ENCODE assay signal across 22 cellular contexts in genomic region chr14:104699426-104699748, GRCh38. TPM values are rescaled to one million over a fixed set of nuclear protein-coding genes. Genes with fewer than 3 reads are reported as not detected.
DNase-seq lines count a peak whose midpoint lies in the region; FAIRE-seq and TF ChIP-seq lines count a peak whose summit lies in the region.
"Had no signal": no experiment of that assay in that cellular context is flagged by ENCODE, and none has a peak within 500 bp of the region (broad histone marks: within the 10 kb centered on the region; RNA-seq: fewer than 3 reads in every experiment).

No MANE protein-coding gene starts in this region.

- no peak overlapping the region for H4K8ac ChIP-seq in neuronal stem cell (ENCODE audit: low read depth, low read length)

- no peaks in the 10 kb centered on the region for H3K27me3 Mint-ChIP-seq in activated CD4-positive, alpha-beta memory T cell treated with anti-CD3 and anti-CD28 coated beads for 36 hours
- H3K27me3 Mint-ChIP-seq: activated B cell treated with CpG ODN at 0.5 μM for 24 hours; activated CD4-positive, alpha-beta memory T cell treated with anti-CD3 and anti-CD28 coated beads, Interleukin-2, amount 10 ng/mL, durations not matched to agents 7 days and 5 days; progenitor cell of endocrine pancreas had no signal

- H3K4me1 ChIP-seq in NT2/D1 (ENCODE audit: insufficient read depth, insufficient read length) (peaks cover 30% of the 10 kb centered on the region), ascending aorta (peaks cover 25 to 55% of the 10 kb centered on the region in 2 donors), neuronal stem cell (ENCODE audit: control insufficient read depth in 2 of 2, insufficient read depth in 1 of 2, low read depth in 1 of 2, low read length in 2 of 2) (peaks cover 10 to 21% of the 10 kb centered on the region in 2 donors), tibial artery (peaks cover 13 to 82% (median 72%) of the 10 kb centered on the region in 4 donors), small intestine (ENCODE audit: control insufficient read depth in 2 of 2, insufficient read depth in 1 of 2, low read depth in 1 of 2, low read length in 1 of 2) (peaks cover 0 to 4% of the 10 kb centered on the region in 2 donors)

- no peak overlapping the region for H3K4me2 ChIP-seq in neuronal stem cell (ENCODE audit: insufficient read depth, low read length, poor library complexity, severe bottlenecking)
- H3K4me2 ChIP-seq: neural progenitor cell, smooth muscle cell had no signal

- H2BK12ac ChIP-seq in neuronal stem cell (ENCODE audit: low read length) = no peak overlapping the region

- peak overlapping the region; percentile 23 for H3K14ac ChIP-seq in neuronal stem cell (ENCODE audit: low read length)

- H3K9me3 ChIP-seq in NT2/D1 (ENCODE audit: insufficient read depth, low read length) (peaks cover 7% of the 10 kb centered on the region; the same call in 1 of the 2 replicates), ascending aorta (no peaks in the 10 kb centered on the region), neuronal stem cell (replicated peaks in 1 of 2; ENCODE audit: control insufficient read depth in 2 of 2, insufficient read depth in 1 of 2, low read depth in 1 of 2, low read length in 2 of 2) (peaks cover 6 to 9% of the 10 kb centered on the region in 2 donors), tibial artery (no peaks in the 10 kb centered on the region), small intestine (ENCODE audit: control insufficient read depth, low read depth) (no peaks in the 10 kb centered on the region)
- H3K9me3 ChIP-seq: MG63 had no signal

- H2BK15ac ChIP-seq in neuronal stem cell (ENCODE audit: low read length) = no peak overlapping the region

- no peak overlapping the region for H3K27ac Mint-ChIP-seq in activated CD4-positive, alpha-beta memory T cell treated with anti-CD3 and anti-CD28 coated beads for 36 hours
- H3K27ac Mint-ChIP-seq: activated B cell treated with CpG ODN at 0.5 μM for 24 hours; activated CD4-positive, alpha-beta memory T cell treated with anti-CD3 and anti-CD28 coated beads, Interleukin-2, amount 10 ng/mL, durations not matched to agents 7 days and 5 days; neural progenitor cell; progenitor cell of endocrine pancreas had no signal

- H3K4me3 Mint-ChIP-seq in activated CD4-positive, alpha-beta memory T cell treated with anti-CD3 and anti-CD28 coated beads for 36 hours = no peak overlapping the region
- H3K4me3 Mint-ChIP-seq: activated B cell treated with CpG ODN at 0.5 μM for 24 hours; activated CD4-positive, alpha-beta memory T cell treated with anti-CD3 and anti-CD28 coated beads, Interleukin-2, amount 10 ng/mL, durations not matched to agents 7 days and 5 days; neural progenitor cell had no signal

- H3K36me3 ChIP-seq in NT2/D1 (ENCODE audit: insufficient read depth, insufficient read length, low read length) (peaks cover 61% of the 10 kb centered on the region), ascending aorta (peaks cover 31 to 45% of the 10 kb centered on the region in 2 donors), neuronal stem cell (replicated peaks in 1 of 2; ENCODE audit: control insufficient read depth in 2 of 2, insufficient read depth in 2 of 2, low read length in 2 of 2) (peaks cover 21 to 34% of the 10 kb centered on the region in 2 donors), tibial artery (peaks cover 22 to 45% (median 42%) of the 10 kb centered on the region in 3 donors), small intestine (ENCODE audit: control insufficient read depth in 2 of 2, insufficient read depth in 2 of 2, low read length in 2 of 2) (peaks cover 0 to 10% of the 10 kb centered on the region in 2 donors)
- H3K36me3 ChIP-seq: neural progenitor cell had no signal

- WGBS in neuronal stem cell (ENCODE audit: extremely low coverage in 2 of 2, insufficient read length in 2 of 2, insufficient replicate concordance in 1 of 2), 2 donors = no CpG with 5 or more reads among the region's 12 CpGs
- 80 to 91% (median 88%) methylated on average over 12 of the region's 12 CpGs for WGBS in small intestine, 3 donors

- no peak for DNase-seq in NT2/D1 (ENCODE audit: low read depth, low spot score)
- no peak for DNase-seq in ascending aorta (ENCODE audit: low spot score in 2 of 2)
- no peak for DNase-seq in neuronal stem cell (ENCODE audit: low spot score)
- DNase-seq in tibial artery = no peak
- no peak for DNase-seq in small intestine
- DNase-seq in NCI-H1436 treated with DMSO at 0.1 percent for 48 hours (lab: John Stamatoyannopoulos, UW) = no peak
- DNase-seq in activated CD4-positive, alpha-beta memory T cell treated with anti-CD3 and anti-CD28 coated beads for 36 hours = no peak
- DNase-seq: activated B cell treated with CpG ODN at 0.5 μM for 24 hours; activated CD4-positive, alpha-beta memory T cell treated with anti-CD3 and anti-CD28 coated beads, Interleukin-2, amount 10 ng/mL, durations not matched to agents 7 days and 5 days; activated effector memory CD4-positive, alpha-beta T cell treated with Interleukin-2 at 50 U/mL for 16 hours; dermis blood vessel endothelial cell; MG63; NCI-H2171 treated with DMSO at 0.1 percent for 48 hours; NCI-H69; stimulated activated CD4-positive, alpha-beta T cell treated with anti-CD3 and anti-CD28 coated beads, Interleukin-4, amount 100 ng/mL, for 1 hour; stimulated activated naive CD4-positive, alpha-beta T cell treated with Interleukin-2 at 50 U/mL for 16 hours; T1000 had no signal

- H3K9ac ChIP-seq in NT2/D1 (ENCODE audit: insufficient read length, low read depth) (peak overlapping the region; percentile 10), neuronal stem cell (ENCODE audit: low read depth, low read length, poor library complexity) (no peak overlapping the region)
- H3K9ac ChIP-seq: neural progenitor cell had no signal

- CTCF ChIA-PET in activated CD4-positive, alpha-beta memory T cell treated with anti-CD3 and anti-CD28 coated beads for 36 hours (lab: Charles Lee) = no interaction called here

- peak overlapping the region; percentile 89 for H2AK5ac ChIP-seq in neuronal stem cell (ENCODE audit: low read depth, low read length)

- TF ChIP-seq CTCF in ascending aorta (IDR thresholded peaks at IDR 0.05) (no peak), tibial artery (IDR thresholded peaks at IDR 0.05) (no peak)

- peaks cover 18% of the 10 kb centered on the region for H3K36me3 Mint-ChIP-seq in activated CD4-positive, alpha-beta memory T cell treated with anti-CD3 and anti-CD28 coated beads for 36 hours

- no peak for FAIRE-seq in small intestine (lab: Jason Lieb, UNC)
- FAIRE-seq: bronchial epithelial cell had no signal

- no peak overlapping the region for H2AFZ ChIP-seq in neuronal stem cell (ENCODE audit: low read length)
- H2AFZ ChIP-seq: neural progenitor cell had no signal

- peak overlapping the region; percentile 53 for H3K18ac ChIP-seq in neuronal stem cell (ENCODE audit: low read length)

- peak overlapping the region; percentile 57 to 60 for H3K27ac ChIP-seq in ascending aorta
- no peak overlapping the region for H3K27ac ChIP-seq in neuronal stem cell (replicated peaks; ENCODE audit: low read length)
- H3K27ac ChIP-seq in tibial artery = peak overlapping the region; percentile 88 to 93
- no peak overlapping the region for H3K27ac ChIP-seq in small intestine (ENCODE audit: low read depth in 1 of 2, low read length in 1 of 2)
- H3K27ac ChIP-seq: neural progenitor cell had no signal

- intact Hi-C loops in ascending aorta (cut with DNase I) = no loop called here
- intact Hi-C loops in tibial artery (cut with DNase I; ENCODE audit: low total_unique reads) = no loop called here
- intact Hi-C loops in activated CD4-positive, alpha-beta memory T cell treated with anti-CD3 and anti-CD28 coated beads for 36 hours (cut with micrococcal nuclease) = no loop called here

- H3K79me1 ChIP-seq in neuronal stem cell (ENCODE audit: low read depth, low read length) = peaks cover 18% of the 10 kb centered on the region

- POLR2A ChIA-PET in activated CD4-positive, alpha-beta memory T cell treated with anti-CD3 and anti-CD28 coated beads for 36 hours (lab: Charles Lee) = no interaction called here

- no peak overlapping the region for H3K4ac ChIP-seq in neuronal stem cell (ENCODE audit: low read length)

- H2BK5ac ChIP-seq in neuronal stem cell (ENCODE audit: low read length) = peak overlapping the region; percentile 84

- H2BK120ac ChIP-seq in neuronal stem cell (ENCODE audit: low read depth, low read length) = no peak overlapping the region

- H3K4me1 Mint-ChIP-seq in activated CD4-positive, alpha-beta memory T cell treated with anti-CD3 and anti-CD28 coated beads for 36 hours (ENCODE audit: low read depth) = peaks cover 16% of the 10 kb centered on the region

- no peaks in the 10 kb centered on the region for H3K27me3 ChIP-seq in NT2/D1 (ENCODE audit: insufficient read depth, insufficient read length)
- H3K27me3 ChIP-seq in ascending aorta = no peaks in the 10 kb centered on the region
- H3K27me3 ChIP-seq in neuronal stem cell (ENCODE audit: control insufficient read depth in 3 of 3, insufficient read depth in 3 of 3, low read depth in 1 of 3, low read length in 3 of 3) = peaks cover 0 to under 1% (median 0%) of the 10 kb centered on the region in 3 experiments
- H3K27me3 ChIP-seq in tibial artery = no peaks in the 10 kb centered on the region
- H3K27me3 ChIP-seq in small intestine (ENCODE audit: control insufficient read depth in 2 of 2, insufficient read depth in 2 of 2, low read length in 2 of 2) = no peaks in the 10 kb centered on the region
- H3K27me3 ChIP-seq: MG63, neural progenitor cell had no signal

- no peak overlapping the region for H3K4me3 ChIP-seq in NT2/D1 (ENCODE audit: insufficient read length, low read depth)
- peak overlapping the region in 1 of 2 donors; percentile 33 for H3K4me3 ChIP-seq in ascending aorta
- no peak overlapping the region for H3K4me3 ChIP-seq in neuronal stem cell (ENCODE audit: low read length in 2 of 2)
- peak overlapping the region; percentile 47 to 51 for H3K4me3 ChIP-seq in tibial artery
- H3K4me3 ChIP-seq in small intestine (ENCODE audit: low read depth in 1 of 2, low read length in 2 of 2) = no peak overlapping the region
- H3K4me3 ChIP-seq: lung, MG63, neural progenitor cell, smooth muscle cell had no signal

- no peak overlapping the region for H3K23ac ChIP-seq in neuronal stem cell (ENCODE audit: low read depth, low read length, poor library complexity)

- no peak overlapping the region for H4K91ac ChIP-seq in neuronal stem cell (ENCODE audit: low read depth, low read length, poor library complexity)

- H3K9me3 Mint-ChIP-seq in activated CD4-positive, alpha-beta memory T cell treated with anti-CD3 and anti-CD28 coated beads for 36 hours = no peaks in the 10 kb centered on the region
- H3K9me3 Mint-ChIP-seq: activated B cell treated with CpG ODN at 0.5 μM for 24 hours; activated CD4-positive, alpha-beta memory T cell treated with anti-CD3 and anti-CD28 coated beads, Interleukin-2, amount 10 ng/mL, durations not matched to agents 7 days and 5 days had no signal

RNA-seq across cellular contexts. Expression of gene INF2, which starts 10.0 kb away (rescaled TPM):
- total RNA-seq in ascending aorta = 249 TPM
- 19.0 TPM for polyA plus RNA-seq in neuronal stem cell (2013, experiment 1 of 2)
- 19.6 TPM for polyA plus RNA-seq in neuronal stem cell (2013, experiment 2 of 2)
- 100 to 1,000 TPM in 2 of 3 donors, 10 to 100 TPM in 1; 76.6 to 364 (median 317) TPM for polyA plus RNA-seq in small intestine
- total RNA-seq in activated CD4-positive, alpha-beta memory T cell treated with anti-CD3 and anti-CD28 coated beads for 36 hours = 10 to 100 TPM; 66.7 to 71.5 TPM

RNA-seq across cellular contexts. Expression of gene ADSS1, which starts 24.6 kb away (rescaled TPM):
- total RNA-seq in ascending aorta = 30.2 TPM
- polyA plus RNA-seq in neuronal stem cell (2013, experiment 1 of 2) = 23.8 TPM
- 21.4 TPM for polyA plus RNA-seq in neuronal stem cell (2013, experiment 2 of 2)
- polyA plus RNA-seq in small intestine = 10 to 100 TPM in 1 of 3 donors, 1 to 10 TPM in 2; 3.6 to 12.7 (median 6.0) TPM
- 1 to 10 TPM; 2.3 to 3.3 TPM for total RNA-seq in activated CD4-positive, alpha-beta memory T cell treated with anti-CD3 and anti-CD28 coated beads for 36 hours

RNA-seq across cellular contexts. Expression of gene SIVA1, which starts 53.6 kb away (rescaled TPM):
- 410 TPM for total RNA-seq in ascending aorta
- polyA plus RNA-seq in neuronal stem cell (2013, experiment 1 of 2) = 109 TPM
- polyA plus RNA-seq in neuronal stem cell (2013, experiment 2 of 2) = 114 TPM
- 100 to 1,000 TPM; 104 to 269 (median 177) TPM for polyA plus RNA-seq in small intestine
- 100 to 1,000 TPM in 1 of 2 experiments, 10 to 100 TPM in 1; 97.6 to 109 TPM for total RNA-seq in activated CD4-positive, alpha-beta memory T cell treated with anti-CD3 and anti-CD28 coated beads for 36 hours

Comparison
In these comparisons a context has a peak if more than half of its experiments do, and no peak if none do; other contexts are left out.
1. H3K4me3 ChIP-seq: peak in tibial artery (2 of 2); none in NT2/D1 (single experiment), neuronal stem cell (0 of 2) and small intestine (0 of 2).
2. H3K27ac ChIP-seq: peak in ascending aorta (2 of 2) and tibial artery (2 of 2); none in neuronal stem cell (single experiment) and small intestine (0 of 2).